In genomic region chr3:182592747-182593146, GRCh38 we compare ENCODE assay signal across 15 cellular contexts.
DNase-seq lines count a peak whose midpoint lies in the region; TF ChIP-seq lines count a peak whose summit lies in the region.
"Had no signal": no experiment of that assay in that cellular context is flagged by ENCODE, and none has a peak within 500 bp of the region (broad histone marks: within the 10 kb centered on the region; RNA-seq: fewer than 3 reads in every experiment).

No MANE protein-coding gene starts in this region.

- CTCF ChIA-PET in PC-9 (lab: Charles Lee), result interaction anchor here (0.7 kb wide), 1 partner anchor 451 kb away, joined by 6 read pairs; no protein-coding TSS in a partner anchor

- no peaks in the 10 kb centered on the region for H3K27me3 ChIP-seq in PC-9 (ENCODE audit: insufficient read depth, low read depth)
- no peaks in the 10 kb centered on the region for H3K27me3 ChIP-seq in mucosa of rectum (ENCODE audit: control insufficient read depth in 2 of 2, insufficient read depth in 2 of 2, low read length in 2 of 2)
- no peaks in the 10 kb centered on the region for H3K27me3 ChIP-seq in transverse colon

- TF ChIP-seq POLR2A in transverse colon (IDR thresholded peaks at IDR 0.05), result no peak

- DNase-seq in NCI-H146 (lab: John Stamatoyannopoulos, UW), result peak; percentile 53
- DNase-seq in PC-9, result no peak
- no peak for DNase-seq in transverse colon
- DNase-seq in DMS114 treated with DMSO at 0.1 percent for 48 hours (lab: John Stamatoyannopoulos, UW; ENCODE audit: unreplicated experiment), result no peak
- DNase-seq in NCI-H187 (lab: John Stamatoyannopoulos, UW), result no peak
- DNase-seq in ACHN, result no peak
- no peak for DNase-seq in stimulated activated CD4-positive, alpha-beta T cell treated with anti-CD3 and anti-CD28 coated beads, Interleukin-12 subunit alpha, Interleukin-12 subunit beta, amount 100 ng/mL, for 4 hours
- DNase-seq: Caco-2; CD8-positive, alpha-beta T cell; DMS79; HCEC 1CT; HFFc6 had no signal

- no TSS peak for BruUV-seq in PC-9 (replicated peaks; lab: Mats Ljungman, UMichigan)

- no peak overlapping the region for H3K4me2 ChIP-seq in PC-9
- H3K4me2 ChIP-seq: A549 had no signal

- H3K36me3 ChIP-seq in PC-9 (ENCODE audit: low read depth) (no peaks in the 10 kb centered on the region), mucosa of rectum (ENCODE audit: control insufficient read depth in 2 of 2, insufficient read depth in 2 of 2, low read length in 2 of 2) (no peaks in the 10 kb centered on the region), transverse colon (no peaks in the 10 kb centered on the region)

- POLR2A ChIA-PET in PC-9 (lab: Charles Lee; ENCODE audit: unreplicated experiment), result no interaction called here

- no peak for TF ChIP-seq EP300 in transverse colon (IDR thresholded peaks at IDR 0.05; ENCODE audit: low read depth)

- no peak overlapping the region for H3K4me3 ChIP-seq in PC-9
- H3K4me3 ChIP-seq in mucosa of rectum (ENCODE audit: low read length in 2 of 2), result no peak overlapping the region
- no peak overlapping the region for H3K4me3 ChIP-seq in transverse colon
- H3K4me3 ChIP-seq: A549, GM12878 had no signal

- H3K27ac ChIP-seq in PC-9 (no peak overlapping the region), mucosa of rectum (ENCODE audit: low read depth in 2 of 2, low read length in 2 of 2) (peak overlapping the region; percentile 25 to 32), transverse colon (peak overlapping the region; percentile 23 to 43 (median 30))
- H3K27ac ChIP-seq: A549 had no signal

- intact Hi-C loops in PC-9 (cut with micrococcal nuclease; ENCODE audit: unreplicated experiment), result no loop called here
- intact Hi-C loops in transverse colon (cut with DNase I; ENCODE audit: low total_unique reads), result no loop called here

- peaks cover 19% of the 10 kb centered on the region for H3K4me1 ChIP-seq in PC-9 (replicated peaks; ENCODE audit: insufficient read depth)
- H3K4me1 ChIP-seq in mucosa of rectum (ENCODE audit: control insufficient read depth in 2 of 2, insufficient read depth in 2 of 2, low read length in 2 of 2), result peaks cover 0 to 13% of the 10 kb centered on the region in 2 donors
- peaks cover 0 to 29% (median 2%) of the 10 kb centered on the region in 4 donors for H3K4me1 ChIP-seq in transverse colon
- H3K4me1 ChIP-seq: A549 had no signal

- H2AFZ ChIP-seq in PC-9, result 0 out of 2 replicates have a peak overlapping the region, but pooled peaks have one; percentile 7

- TF ChIP-seq CTCF in PC-9 (conservative IDR thresholded peaks at IDR 0.05), result no peak
- no peak for TF ChIP-seq CTCF in transverse colon (IDR thresholded peaks at IDR 0.05)

- in situ Hi-C loops in transverse colon (cut with MboI; ENCODE audit: low pct_ligation_motif_present in 1 of 4, low pct_unique_long_range_greater_than_20kb in 1 of 4, low sequenced_read_pairs in 3 of 4) (no loop called here), ACHN (cut with HindIII; ENCODE audit: low pct_ligation_motif_present, low pct_unique_long_range_greater_than_20kb, low sequenced_read_pairs) (no loop called here)

- no peak overlapping the region for H3K9ac ChIP-seq in mucosa of rectum (ENCODE audit: low read depth in 1 of 2, low read length in 2 of 2)

- WGBS in transverse colon (ENCODE audit: low coverage in 1 of 2), 2 donors, result 43 to 49% methylated on average over 3 of the region's 3 CpGs

- H3K9me3 ChIP-seq in PC-9 (ENCODE audit: insufficient read depth, low read depth), result 0 out of 2 replicates have a peak, but pooled peaks cover 6% of the 10 kb centered on the region
- no peaks in the 10 kb centered on the region for H3K9me3 ChIP-seq in mucosa of rectum (ENCODE audit: control insufficient read depth in 2 of 2, low read length in 2 of 2)
- no peaks in the 10 kb centered on the region for H3K9me3 ChIP-seq in transverse colon
- H3K9me3 ChIP-seq: A549 had no signal

- peaks cover 3% of the 10 kb centered on the region; the same call in 1 of the 2 replicates for H3F3A ChIP-seq in PC-9 (ENCODE audit: insufficient read depth, low read depth)

- H3K9me2 ChIP-seq in PC-9 (ENCODE audit: insufficient read depth), result peaks cover 5% of the 10 kb centered on the region; the same call in 1 of the 2 replicates

- H4K20me1 ChIP-seq in PC-9 (ENCODE audit: insufficient read depth), result no peaks in the 10 kb centered on the region

- H3K79me2 ChIP-seq in PC-9 (ENCODE audit: low read depth), result no peaks in the 10 kb centered on the region
